ENCODE assay signal across 21 cellular contexts in genomic region chr18:55413474-55413873, GRCh38.
DNase-seq lines count a peak whose midpoint lies in the region; TF ChIP-seq lines count a peak whose summit lies in the region.
"Had no signal": no experiment of that assay in that cellular context is flagged by ENCODE, and none has a peak within 500 bp of the region (broad histone marks: within the 10 kb centered on the region; RNA-seq: fewer than 3 reads in every experiment).

No MANE protein-coding gene starts in this region.

- no peaks in the 10 kb centered on the region for H3K27me3 Mint-ChIP-seq in nephron progenitor cell (ENCODE audit: low read depth, poor library complexity)
- H3K27me3 Mint-ChIP-seq: activated B cell treated with CpG ODN at 0.5 μM for 24 hours; CD4-positive, alpha-beta T cell had no signal

- 96% methylated on average over 1 of the region's 1 CpG for WGBS in prostate gland

- H3K4me3 ChIP-seq in dorsolateral prefrontal cortex (no peak overlapping the region), prostate gland (no peak overlapping the region), MG63 (no peak overlapping the region)
- H3K4me3 ChIP-seq: SJSA1 had no signal

- TF ChIP-seq CTCF in dorsolateral prefrontal cortex (IDR thresholded peaks at IDR 0.05 in 54 of 56, conservative IDR thresholded peaks at IDR 0.05 in 2 of 56; ENCODE audit: low read depth in 1 of 56, partially characterized antibody in 56 of 56) (no peak), nephron progenitor cell (IDR thresholded peaks at IDR 0.05) (no peak), prostate gland (IDR thresholded peaks at IDR 0.05) (no peak)

- no peaks in the 10 kb centered on the region for H3K9me3 ChIP-seq in prostate gland
- no peaks in the 10 kb centered on the region for H3K9me3 ChIP-seq in MG63
- H3K9me3 ChIP-seq: SJSA1 had no signal

- H3K27ac ChIP-seq in dorsolateral prefrontal cortex (peak overlapping the region in 53 of 59 donors; percentile 0 to 99 (median 63)), prostate gland (no peak overlapping the region)
- H3K27ac ChIP-seq: SJSA1 had no signal

- no peak for TF ChIP-seq POLR2A in prostate gland (IDR thresholded peaks at IDR 0.05)

- intact Hi-C loops in dorsolateral prefrontal cortex (cut with DNase I): loop anchor here in 1 of 2 donors (10.0 kb wide), 1 partner anchor 1161 kb away; no protein-coding TSS in a partner anchor
- intact Hi-C loops in prostate gland (cut with DNase I): loop anchor here (10.0 kb wide), 2 partner anchors 179 to 371 kb away; no protein-coding TSS in a partner anchor

- H3K27me3 ChIP-seq in dorsolateral prefrontal cortex (no peaks in the 10 kb centered on the region), prostate gland (replicated peaks; ENCODE audit: insufficient read depth) (no peaks in the 10 kb centered on the region), MG63 (no peaks in the 10 kb centered on the region)
- H3K27me3 ChIP-seq: SJSA1 had no signal

- no peaks in the 10 kb centered on the region for H3K4me1 ChIP-seq in prostate gland (replicated peaks)

- peaks cover 58% of the 10 kb centered on the region for H3K4me1 Mint-ChIP-seq in nephron progenitor cell

- peaks cover 5% of the 10 kb centered on the region for H3K36me3 Mint-ChIP-seq in nephron progenitor cell (ENCODE audit: low read depth)

- peak overlapping the region; percentile 36 for H3K27ac Mint-ChIP-seq in nephron progenitor cell
- H3K27ac Mint-ChIP-seq: activated B cell treated with CpG ODN at 0.5 μM for 24 hours; CD4-positive, alpha-beta T cell; progenitor cell of endocrine pancreas; T-helper 1 cell treated with Interleukin-12 subunit alpha and Interleukin-12 subunit beta and Interleukin-4 antibody, amounts not matched to agents 30 μg/mL and 1 μg/mL, for 36 hours had no signal

- no peaks in the 10 kb centered on the region for H3K9me3 Mint-ChIP-seq in nephron progenitor cell
- H3K9me3 Mint-ChIP-seq: activated B cell treated with CpG ODN at 0.5 μM for 24 hours; CD4-positive, alpha-beta T cell; T-helper 1 cell treated with Interleukin-12 subunit alpha and Interleukin-12 subunit beta and Interleukin-4 antibody, amounts not matched to agents 30 μg/mL and 1 μg/mL, for 36 hours had no signal

- H3K36me3 ChIP-seq in prostate gland (no peaks in the 10 kb centered on the region), MG63 (no peaks in the 10 kb centered on the region)
- H3K36me3 ChIP-seq: SJSA1 had no signal

- DNase-seq in EL (peak; percentile 50), LHCN-M2 (ENCODE audit: low read depth) (peak; percentile 18), dorsolateral prefrontal cortex (no peak), nephron progenitor cell (no peak), prostate gland (ENCODE audit: low spot score) (no peak), NCI-H2171 treated with DMSO at 0.1 percent for 48 hours (lab: John Stamatoyannopoulos, UW) (no peak), MG63 (no peak)
- DNase-seq: activated B cell treated with CpG ODN at 0.5 μM for 24 hours; activated CD4-positive, alpha-beta T cell treated with anti-CD3 and anti-CD28 coated beads, Interleukin-2, amount 50 U/mL, for 48 hours; activated effector memory CD4-positive, alpha-beta T cell treated with Interleukin-2 at 50 U/mL for 16 hours; CD4-positive, alpha-beta T cell; cortex of kidney; GF-D8; head of caudate nucleus; NCI-H1105; NCI-H2029; NCI-H345; substantia nigra had no signal

- no peak overlapping the region for H3K4me3 Mint-ChIP-seq in nephron progenitor cell
- H3K4me3 Mint-ChIP-seq: activated B cell treated with CpG ODN at 0.5 μM for 24 hours; CD4-positive, alpha-beta T cell; T-helper 1 cell treated with Interleukin-12 subunit alpha and Interleukin-12 subunit beta and Interleukin-4 antibody, amounts not matched to agents 30 μg/mL and 1 μg/mL, for 36 hours had no signal

Comparison
In these comparisons a context has a peak if more than half of its experiments do, and no peak if none do; other contexts are left out.
1. DNase-seq: peak in EL (single experiment) and LHCN-M2 (single experiment); none in dorsolateral prefrontal cortex (0 of 10), nephron progenitor cell (single experiment), prostate gland (single experiment), NCI-H2171 treated with DMSO at 0.1 percent for 48 hours (single experiment) and MG63 (single experiment).
2. H3K27ac ChIP-seq: peak in dorsolateral prefrontal cortex (53 of 59); none in prostate gland (0 of 2).